Comparison of ENCODE assay signal across 1 cellular context in the genomic region with DNA sequence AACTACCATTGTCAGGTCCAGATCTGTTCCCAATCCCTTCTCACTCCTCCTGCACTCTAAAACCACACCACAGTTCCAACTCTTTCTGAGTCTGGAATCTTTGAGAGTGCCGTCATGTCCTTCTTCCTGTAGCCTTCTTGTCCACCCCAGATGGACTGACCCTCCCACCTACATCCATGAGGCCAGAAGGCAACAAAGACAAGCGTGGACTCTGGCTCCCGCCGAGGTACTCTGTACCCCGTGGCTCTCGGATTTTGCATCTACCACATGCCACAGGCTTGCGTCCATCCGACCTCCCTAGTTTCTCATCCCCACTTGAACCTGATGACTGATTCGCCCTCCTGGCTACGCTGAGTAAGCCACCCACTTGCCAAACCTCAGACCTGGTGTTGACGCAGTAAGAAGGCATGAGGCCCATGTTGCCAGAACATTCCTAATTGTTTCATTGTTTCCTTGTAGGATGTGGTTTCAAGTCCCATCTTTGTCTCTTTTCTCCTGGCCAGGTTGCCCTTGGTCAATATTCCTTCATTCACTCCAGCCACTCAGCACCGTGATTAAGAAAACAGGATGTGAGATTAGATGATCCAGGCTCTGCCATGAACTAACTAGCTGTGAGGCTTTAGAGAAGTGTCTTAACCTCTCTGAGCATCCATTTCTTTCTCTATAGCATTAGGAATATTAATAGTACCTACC.
TF ChIP-seq lines count a peak whose summit lies in the region.

No MANE protein-coding gene starts in this region.

TF ChIP-seq in HepG2, 621 proteins besides CTCF, POLR2A, EP300 and RAD21 (continued from another document and continues in another):
- TF ChIP-seq, protein P1, sequence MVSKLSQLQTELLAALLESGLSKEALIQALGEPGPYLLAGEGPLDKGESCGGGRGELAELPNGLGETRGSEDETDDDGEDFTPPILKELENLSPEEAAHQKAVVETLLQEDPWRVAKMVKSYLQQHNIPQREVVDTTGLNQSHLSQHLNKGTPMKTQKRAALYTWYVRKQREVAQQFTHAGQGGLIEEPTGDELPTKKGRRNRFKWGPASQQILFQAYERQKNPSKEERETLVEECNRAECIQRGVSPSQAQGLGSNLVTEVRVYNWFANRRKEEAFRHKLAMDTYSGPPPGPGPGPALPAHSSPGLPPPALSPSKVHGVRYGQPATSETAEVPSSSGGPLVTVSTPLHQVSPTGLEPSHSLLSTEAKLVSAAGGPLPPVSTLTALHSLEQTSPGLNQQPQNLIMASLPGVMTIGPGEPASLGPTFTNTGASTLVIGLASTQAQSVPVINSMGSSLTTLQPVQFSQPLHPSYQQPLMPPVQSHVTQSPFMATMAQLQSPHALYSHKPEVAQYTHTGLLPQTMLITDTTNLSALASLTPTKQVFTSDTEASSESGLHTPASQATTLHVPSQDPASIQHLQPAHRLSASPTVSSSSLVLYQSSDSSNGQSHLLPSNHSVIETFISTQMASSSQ (IDR thresholded peaks at IDR 0.05; ENCODE audit: low read depth), result no peak
- TF ChIP-seq, protein P1 (CRISPR knock-in tag; IDR thresholded peaks at IDR 0.05; ENCODE audit: borderline replicate concordance), result no peak
- TF ChIP-seq, protein P2, sequence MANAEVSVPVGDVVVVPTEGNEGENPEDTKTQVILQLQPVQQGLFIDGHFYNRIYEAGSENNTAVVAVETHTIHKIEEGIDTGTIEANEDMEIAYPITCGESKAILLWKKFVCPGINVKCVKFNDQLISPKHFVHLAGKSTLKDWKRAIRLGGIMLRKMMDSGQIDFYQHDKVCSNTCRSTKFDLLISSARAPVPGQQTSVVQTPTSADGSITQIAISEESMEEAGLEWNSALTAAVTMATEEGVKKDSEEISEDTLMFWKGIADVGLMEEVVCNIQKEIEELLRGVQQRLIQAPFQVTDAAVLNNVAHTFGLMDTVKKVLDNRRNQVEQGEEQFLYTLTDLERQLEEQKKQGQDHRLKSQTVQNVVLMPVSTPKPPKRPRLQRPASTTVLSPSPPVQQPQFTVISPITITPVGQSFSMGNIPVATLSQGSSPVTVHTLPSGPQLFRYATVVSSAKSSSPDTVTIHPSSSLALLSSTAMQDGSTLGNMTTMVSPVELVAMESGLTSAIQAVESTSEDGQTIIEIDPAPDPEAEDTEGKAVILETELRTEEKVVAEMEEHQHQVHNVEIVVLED (CRISPR knock-in tag; IDR thresholded peaks at IDR 0.05; ENCODE audit: borderline replicate concordance), result no peak
- TF ChIP-seq, protein P3, sequence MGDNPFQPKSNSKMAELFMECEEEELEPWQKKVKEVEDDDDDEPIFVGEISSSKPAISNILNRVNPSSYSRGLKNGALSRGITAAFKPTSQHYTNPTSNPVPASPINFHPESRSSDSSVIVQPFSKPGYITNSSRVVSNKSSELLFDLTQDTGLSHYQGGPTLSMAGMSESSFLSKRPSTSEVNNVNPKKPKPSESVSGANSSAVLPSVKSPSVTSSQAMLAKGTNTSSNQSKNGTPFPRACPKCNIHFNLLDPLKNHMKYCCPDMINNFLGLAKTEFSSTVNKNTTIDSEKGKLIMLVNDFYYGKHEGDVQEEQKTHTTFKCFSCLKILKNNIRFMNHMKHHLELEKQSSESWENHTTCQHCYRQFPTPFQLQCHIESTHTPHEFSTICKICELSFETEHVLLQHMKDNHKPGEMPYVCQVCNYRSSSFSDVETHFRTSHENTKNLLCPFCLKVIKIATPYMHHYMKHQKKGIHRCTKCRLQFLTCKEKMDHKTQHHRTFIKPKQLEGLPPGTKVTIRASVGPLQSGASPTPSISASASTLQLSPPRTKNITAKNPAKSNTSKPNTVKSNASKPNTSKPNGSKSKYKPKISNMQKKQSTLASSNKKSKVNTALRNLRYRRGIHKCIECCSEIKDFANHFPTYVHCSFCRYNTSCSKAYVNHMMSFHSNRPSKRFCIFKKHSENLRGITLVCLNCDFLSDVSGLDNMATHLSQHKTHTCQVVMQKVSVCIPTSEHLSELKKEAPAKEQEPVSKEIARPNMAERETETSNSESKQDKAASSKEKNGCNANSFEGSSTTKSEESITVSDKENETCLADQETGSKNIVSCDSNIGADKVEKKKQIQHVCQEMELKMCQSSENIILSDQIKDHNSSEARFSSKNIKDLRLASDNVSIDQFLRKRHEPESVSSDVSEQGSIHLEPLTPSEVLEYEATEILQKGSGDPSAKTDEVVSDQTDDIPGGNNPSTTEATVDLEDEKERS (CRISPR knock-in tag; IDR thresholded peaks at IDR 0.05), result no peak
- no peak for TF ChIP-seq PLRG1 (conservative IDR thresholded peaks at IDR 0.05)
- TF ChIP-seq ZSCAN9 (CRISPR knock-in tag; IDR thresholded peaks at IDR 0.05; ENCODE audit: borderline replicate concordance), result no peak
- TF ChIP-seq FOXO1 (CRISPR knock-in tag; IDR thresholded peaks at IDR 0.05), result no peak
- no peak for TF ChIP-seq TCF7L2 (IDR thresholded peaks at IDR 0.05; ENCODE audit: low read depth, low read length)
- TF ChIP-seq ZBTB21 (CRISPR knock-in tag; IDR thresholded peaks at IDR 0.05), result no peak
- TF ChIP-seq, protein P4, sequence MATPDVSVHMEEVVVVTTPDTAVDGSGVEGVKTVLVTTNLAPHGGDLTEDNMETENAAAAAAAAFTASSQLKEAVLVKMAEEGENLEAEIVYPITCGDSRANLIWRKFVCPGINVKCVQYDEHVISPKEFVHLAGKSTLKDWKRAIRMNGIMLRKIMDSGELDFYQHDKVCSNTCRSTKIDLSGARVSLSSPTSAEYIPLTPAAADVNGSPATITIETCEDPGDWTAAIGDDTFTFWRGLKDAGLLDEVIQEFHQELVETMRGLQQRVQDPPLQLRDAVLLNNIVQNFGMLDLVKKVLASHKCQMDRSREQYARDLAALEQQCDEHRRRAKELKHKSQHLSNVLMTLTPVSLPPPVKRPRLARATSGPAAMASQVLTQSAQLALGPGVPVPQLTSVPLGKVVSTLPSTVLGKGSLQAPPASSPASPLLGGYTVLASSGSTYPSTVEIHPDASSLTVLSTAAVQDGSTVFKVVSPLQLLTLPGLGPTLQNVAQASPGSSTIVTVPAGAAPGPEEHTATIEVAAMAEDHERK (CRISPR knock-in tag; IDR thresholded peaks at IDR 0.05; ENCODE audit: low read depth), result no peak
- no peak for TF ChIP-seq MTA3 (CRISPR knock-in tag; IDR thresholded peaks at IDR 0.05)
- no peak for TF ChIP-seq ZSCAN22 (CRISPR knock-in tag; IDR thresholded peaks at IDR 0.05)
- TF ChIP-seq, protein P5, sequence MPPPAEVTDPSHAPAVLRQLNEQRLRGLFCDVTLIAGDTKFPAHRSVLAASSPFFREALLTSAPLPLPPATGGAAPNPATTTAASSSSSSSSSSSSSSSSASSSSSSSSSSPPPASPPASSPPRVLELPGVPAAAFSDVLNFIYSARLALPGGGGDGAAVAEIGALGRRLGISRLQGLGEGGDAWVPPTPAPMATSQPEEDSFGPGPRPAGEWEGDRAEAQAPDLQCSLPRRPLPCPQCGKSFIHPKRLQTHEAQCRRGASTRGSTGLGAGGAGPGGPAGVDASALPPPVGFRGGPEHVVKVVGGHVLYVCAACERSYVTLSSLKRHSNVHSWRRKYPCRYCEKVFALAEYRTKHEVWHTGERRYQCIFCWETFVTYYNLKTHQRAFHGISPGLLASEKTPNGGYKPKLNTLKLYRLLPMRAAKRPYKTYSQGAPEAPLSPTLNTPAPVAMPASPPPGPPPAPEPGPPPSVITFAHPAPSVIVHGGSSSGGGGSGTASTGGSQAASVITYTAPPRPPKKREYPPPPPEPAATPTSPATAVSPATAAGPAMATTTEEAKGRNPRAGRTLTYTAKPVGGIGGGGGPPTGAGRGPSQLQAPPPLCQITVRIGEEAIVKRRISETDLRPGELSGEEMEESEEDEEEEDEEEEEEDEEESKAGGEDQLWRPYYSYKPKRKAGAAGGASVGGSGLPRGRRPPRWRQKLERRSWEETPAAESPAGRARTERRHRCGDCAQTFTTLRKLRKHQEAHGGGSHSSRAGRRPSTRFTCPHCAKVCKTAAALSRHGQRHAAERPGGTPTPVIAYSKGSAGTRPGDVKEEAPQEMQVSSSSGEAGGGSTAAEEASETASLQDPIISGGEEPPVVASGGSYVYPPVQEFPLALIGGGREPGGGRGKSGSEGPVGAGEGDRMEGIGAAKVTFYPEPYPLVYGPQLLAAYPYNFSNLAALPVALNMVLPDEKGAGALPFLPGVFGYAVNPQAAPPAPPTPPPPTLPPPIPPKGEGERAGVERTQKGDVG (CRISPR knock-in tag; IDR thresholded peaks at IDR 0.05; ENCODE audit: borderline replicate concordance), result peak; percentile 33; the same call in 1 of the 2 replicates
- TF ChIP-seq ELF3 (CRISPR knock-in tag; IDR thresholded peaks at IDR 0.05), result no peak
- no peak for TF ChIP-seq ZNF569 (CRISPR knock-in tag; IDR thresholded peaks at IDR 0.05; ENCODE audit: borderline replicate concordance)
- TF ChIP-seq MAFK (conservative IDR thresholded peaks at IDR 0.05 in 1 of 2, IDR thresholded peaks at IDR 0.05 in 1 of 2; ENCODE audit: low read length in 2 of 2), result no peak
- TF ChIP-seq, protein P6, sequence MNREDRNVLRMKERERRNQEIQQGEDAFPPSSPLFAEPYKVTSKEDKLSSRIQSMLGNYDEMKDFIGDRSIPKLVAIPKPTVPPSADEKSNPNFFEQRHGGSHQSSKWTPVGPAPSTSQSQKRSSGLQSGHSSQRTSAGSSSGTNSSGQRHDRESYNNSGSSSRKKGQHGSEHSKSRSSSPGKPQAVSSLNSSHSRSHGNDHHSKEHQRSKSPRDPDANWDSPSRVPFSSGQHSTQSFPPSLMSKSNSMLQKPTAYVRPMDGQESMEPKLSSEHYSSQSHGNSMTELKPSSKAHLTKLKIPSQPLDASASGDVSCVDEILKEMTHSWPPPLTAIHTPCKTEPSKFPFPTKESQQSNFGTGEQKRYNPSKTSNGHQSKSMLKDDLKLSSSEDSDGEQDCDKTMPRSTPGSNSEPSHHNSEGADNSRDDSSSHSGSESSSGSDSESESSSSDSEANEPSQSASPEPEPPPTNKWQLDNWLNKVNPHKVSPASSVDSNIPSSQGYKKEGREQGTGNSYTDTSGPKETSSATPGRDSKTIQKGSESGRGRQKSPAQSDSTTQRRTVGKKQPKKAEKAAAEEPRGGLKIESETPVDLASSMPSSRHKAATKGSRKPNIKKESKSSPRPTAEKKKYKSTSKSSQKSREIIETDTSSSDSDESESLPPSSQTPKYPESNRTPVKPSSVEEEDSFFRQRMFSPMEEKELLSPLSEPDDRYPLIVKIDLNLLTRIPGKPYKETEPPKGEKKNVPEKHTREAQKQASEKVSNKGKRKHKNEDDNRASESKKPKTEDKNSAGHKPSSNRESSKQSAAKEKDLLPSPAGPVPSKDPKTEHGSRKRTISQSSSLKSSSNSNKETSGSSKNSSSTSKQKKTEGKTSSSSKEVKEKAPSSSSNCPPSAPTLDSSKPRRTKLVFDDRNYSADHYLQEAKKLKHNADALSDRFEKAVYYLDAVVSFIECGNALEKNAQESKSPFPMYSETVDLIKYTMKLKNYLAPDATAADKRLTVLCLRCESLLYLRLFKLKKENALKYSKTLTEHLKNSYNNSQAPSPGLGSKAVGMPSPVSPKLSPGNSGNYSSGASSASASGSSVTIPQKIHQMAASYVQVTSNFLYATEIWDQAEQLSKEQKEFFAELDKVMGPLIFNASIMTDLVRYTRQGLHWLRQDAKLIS (CRISPR knock-in tag; IDR thresholded peaks at IDR 0.05), result no peak
- peak; percentile 77 for TF ChIP-seq ZBTB38 (CRISPR knock-in tag; IDR thresholded peaks at IDR 0.05)
- TF ChIP-seq STAG1 (CRISPR knock-in tag; IDR thresholded peaks at IDR 0.05), result no peak
- TF ChIP-seq SOX13 (IDR thresholded peaks at IDR 0.05), result no peak
- TF ChIP-seq SOX13 (CRISPR knock-in tag; conservative IDR thresholded peaks at IDR 0.05 in 1 of 2, IDR thresholded peaks at IDR 0.05 in 1 of 2), result 0 out of 4 replicates have a peak, but pooled peaks of 1 of the 2 experiments have one; percentile 20
- 0 out of 2 replicates have a peak, but pooled peaks have one; percentile 3 for TF ChIP-seq ZNF598 (CRISPR knock-in tag; IDR thresholded peaks at IDR 0.05; ENCODE audit: borderline replicate concordance)
- TF ChIP-seq, protein P7, sequence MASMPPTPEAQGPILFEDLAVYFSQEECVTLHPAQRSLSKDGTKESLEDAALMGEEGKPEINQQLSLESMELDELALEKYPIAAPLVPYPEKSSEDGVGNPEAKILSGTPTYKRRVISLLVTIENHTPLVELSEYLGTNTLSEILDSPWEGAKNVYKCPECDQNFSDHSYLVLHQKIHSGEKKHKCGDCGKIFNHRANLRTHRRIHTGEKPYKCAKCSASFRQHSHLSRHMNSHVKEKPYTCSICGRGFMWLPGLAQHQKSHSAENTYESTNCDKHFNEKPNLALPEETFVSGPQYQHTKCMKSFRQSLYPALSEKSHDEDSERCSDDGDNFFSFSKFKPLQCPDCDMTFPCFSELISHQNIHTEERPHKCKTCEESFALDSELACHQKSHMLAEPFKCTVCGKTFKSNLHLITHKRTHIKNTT (CRISPR knock-in tag; IDR thresholded peaks at IDR 0.05), result no peak
- no peak for TF ChIP-seq ZNF383 (CRISPR knock-in tag; IDR thresholded peaks at IDR 0.05; ENCODE audit: borderline replicate concordance)
- TF ChIP-seq, protein P8, sequence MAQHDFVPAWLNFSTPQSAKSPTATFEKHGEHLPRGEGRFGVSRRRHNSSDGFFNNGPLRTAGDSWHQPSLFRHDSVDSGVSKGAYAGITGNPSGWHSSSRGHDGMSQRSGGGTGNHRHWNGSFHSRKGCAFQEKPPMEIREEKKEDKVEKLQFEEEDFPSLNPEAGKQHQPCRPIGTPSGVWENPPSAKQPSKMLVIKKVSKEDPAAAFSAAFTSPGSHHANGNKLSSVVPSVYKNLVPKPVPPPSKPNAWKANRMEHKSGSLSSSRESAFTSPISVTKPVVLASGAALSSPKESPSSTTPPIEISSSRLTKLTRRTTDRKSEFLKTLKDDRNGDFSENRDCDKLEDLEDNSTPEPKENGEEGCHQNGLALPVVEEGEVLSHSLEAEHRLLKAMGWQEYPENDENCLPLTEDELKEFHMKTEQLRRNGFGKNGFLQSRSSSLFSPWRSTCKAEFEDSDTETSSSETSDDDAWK (CRISPR knock-in tag; IDR thresholded peaks at IDR 0.05), result no peak
- TF ChIP-seq MED13 (CRISPR knock-in tag; IDR thresholded peaks at IDR 0.05), result 0 out of 2 replicates have a peak, but pooled peaks have one; percentile 1
- 0 out of 2 replicates have a peak, but pooled peaks have one; percentile 29 for TF ChIP-seq ZFY (CRISPR knock-in tag; IDR thresholded peaks at IDR 0.05)
- no peak for TF ChIP-seq FOXC1 (CRISPR knock-in tag; IDR thresholded peaks at IDR 0.05; ENCODE audit: borderline replicate concordance)
- TF ChIP-seq POLR2AphosphoS2 (IDR thresholded peaks at IDR 0.05; ENCODE audit: low read depth, low read length), result no peak
- no peak for TF ChIP-seq ZNF557 (CRISPR knock-in tag; IDR thresholded peaks at IDR 0.05)
- TF ChIP-seq KDM1A (CRISPR knock-in tag; IDR thresholded peaks at IDR 0.05), result no peak
- no peak for TF ChIP-seq CHD2 (IDR thresholded peaks at IDR 0.05; ENCODE audit: low read depth, low read length)
- TF ChIP-seq SIN3A (IDR thresholded peaks at IDR 0.05; ENCODE audit: borderline replicate concordance, low read depth, low read length), result no peak
- no peak for TF ChIP-seq HMGA1 (CRISPR knock-in tag; conservative IDR thresholded peaks at IDR 0.05)
- no peak for TF ChIP-seq ZNF549 (CRISPR knock-in tag; IDR thresholded peaks at IDR 0.05)
- no peak for TF ChIP-seq ZSCAN29 (CRISPR knock-in tag; conservative IDR thresholded peaks at IDR 0.05)
- peak; percentile 38; the same call in 1 of the 2 replicates for TF ChIP-seq ZNF768 (CRISPR knock-in tag; IDR thresholded peaks at IDR 0.05)
